27 cellular contexts compared by ENCODE assay signal in the genomic region with DNA sequence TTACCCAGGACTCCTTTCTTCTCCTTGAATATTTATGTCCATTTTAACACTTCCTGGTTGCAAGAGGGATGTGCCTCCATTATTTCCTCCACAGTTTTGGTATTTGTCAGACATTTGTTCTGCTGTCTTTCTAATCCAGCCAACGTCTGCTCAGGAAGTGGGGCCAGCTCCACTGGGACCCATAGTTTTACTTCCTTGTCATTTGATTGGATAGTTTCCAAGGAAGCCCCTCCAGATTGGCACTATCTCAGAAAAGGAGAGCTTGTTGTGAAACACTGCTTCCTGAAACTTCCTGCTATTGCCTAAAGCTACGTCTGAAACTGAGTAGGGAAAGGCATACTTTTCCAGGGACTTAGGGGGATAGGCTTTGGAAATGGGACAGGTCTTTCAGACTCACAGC.
"Had no signal": no experiment of that assay in that cellular context is flagged by ENCODE, and none has a peak within 500 bp of the region (broad histone marks: within the 10 kb centered on the region; RNA-seq: fewer than 3 reads in every experiment).

No MANE protein-coding gene starts in this region.

- DNase-seq: activated CD4-positive, alpha-beta memory T cell treated with anti-CD3 and anti-CD28 coated beads for 36 hours; activated CD4-positive, alpha-beta T cell treated with anti-CD3 and anti-CD28 coated beads for 36 hours; activated CD4-positive, alpha-beta T cell treated with anti-CD3 and anti-CD28 coated beads, Interleukin-2, amount 10 ng/mL, durations not matched to agents 24 days and 14 days; activated CD4-positive, CD25-positive, alpha-beta regulatory T cell; activated CD4-positive, CD25-positive, alpha-beta regulatory T cell treated with anti-CD3 and anti-CD28 coated beads, Interleukin-2, amount 50 U/mL, for 72 hours; activated CD8-positive, alpha-beta memory T cell treated with anti-CD3 and anti-CD28 coated beads, Interleukin-2, amount 10 ng/mL, durations not matched to agents 7 days and 5 days; activated CD8-positive, alpha-beta memory T cell treated with anti-CD3 and anti-CD28 coated beads, Interleukin-2, amount 50 U/mL, for 4 hours; activated CD8-positive, alpha-beta T cell treated with anti-CD3 and anti-CD28 coated beads, Interleukin-2, amount 10 ng/mL, durations not matched to agents 7 days and 5 days; activated effector memory CD4-positive, alpha-beta T cell treated with anti-CD3 and anti-CD28 coated beads, Interleukin-2, amount 50 U/mL, for 16 hours; activated naive CD4-positive, alpha-beta T cell treated with anti-CD3 and anti-CD28 coated beads for 36 hours; activated naive CD8-positive, alpha-beta T cell treated with anti-CD3 and anti-CD28 coated beads for 36 hours; activated naive CD8-positive, alpha-beta T cell treated with anti-CD3 and anti-CD28 coated beads, Interleukin-2, amount 50 U/mL, for 24 hours; activated T-cell treated with anti-CD3 and anti-CD28 coated beads, Interleukin-2, amount 50 U/mL, for 1 hour; activated T-cell treated with anti-CD3 and anti-CD28 coated beads, Interleukin-2, amount 50 U/mL, for 48 hours; amygdala; aorta; cortex of kidney; dermis blood vessel endothelial cell; effector CD4-positive, alpha-beta T cell; esophagus squamous epithelium; foreskin fibroblast; head of caudate nucleus; T-helper 1 cell; T-helper 17 cell; T1000 had no signal

- H3K4me1 ChIP-seq: adrenal gland, esophagus squamous epithelium had no signal

- ATAC-seq: activated CD4-positive, alpha-beta T cell treated with anti-CD3 and anti-CD28 coated beads for 36 hours; activated CD8-positive, alpha-beta memory T cell treated with anti-CD3 and anti-CD28 coated beads, Interleukin-2, amount 10 ng/mL, durations not matched to agents 7 days and 5 days; activated CD8-positive, alpha-beta T cell treated with anti-CD3 and anti-CD28 coated beads, Interleukin-2, amount 10 ng/mL, durations not matched to agents 7 days and 5 days; activated naive CD8-positive, alpha-beta T cell treated with anti-CD3 and anti-CD28 coated beads, Interleukin-2, amount 50 U/mL, for 24 hours; T-helper 17 cell had no signal

- H3K27me3 ChIP-seq: adrenal gland had no signal

- H3K9me3 ChIP-seq: adrenal gland, esophagus squamous epithelium had no signal

- H3K4me3 ChIP-seq: adrenal gland, esophagus squamous epithelium had no signal

- H3K27ac ChIP-seq: adrenal gland, epithelial cell of prostate, esophagus squamous epithelium had no signal
